1 cellular context compared by ENCODE assay signal in the genomic region with DNA sequence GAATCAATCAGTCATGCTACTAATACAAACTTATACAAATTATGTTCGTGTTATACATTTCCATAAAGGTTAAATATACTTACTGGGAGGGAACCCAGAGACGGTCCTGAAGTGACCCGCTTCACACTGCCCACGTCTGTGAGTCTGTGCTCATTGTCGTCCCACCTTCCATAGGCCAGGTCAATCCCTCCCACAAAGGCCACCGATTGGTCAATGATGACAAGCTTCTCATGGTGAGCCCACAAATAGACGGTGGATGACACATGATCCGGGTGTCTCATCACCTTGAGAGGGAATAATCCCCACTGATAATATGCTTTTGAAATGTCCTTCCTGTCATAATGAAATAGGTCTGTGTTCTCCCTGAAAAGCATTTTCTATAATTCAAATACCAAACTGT.
TF ChIP-seq lines count a peak whose summit lies in the region.

No MANE protein-coding gene starts in this region.

TF ChIP-seq in K562, 482 proteins besides CTCF, POLR2A, EP300 and RAD21 (continued from another document):
- TF ChIP-seq SP1 (CRISPR knock-in tag; IDR thresholded peaks at IDR 0.05) (no peak), CBFB (CRISPR knock-in tag; IDR thresholded peaks at IDR 0.05) (no peak), KAT2B (IDR thresholded peaks at IDR 0.05; ENCODE audit: low read depth, low read length) (no peak), SREBF1 (IDR thresholded peaks at IDR 0.05; ENCODE audit: borderline replicate concordance, low read depth, low read length) (no peak), CBX5 (IDR thresholded peaks at IDR 0.05; ENCODE audit: borderline replicate concordance, low read depth) (no peak)
- TF ChIP-seq, protein P1, sequence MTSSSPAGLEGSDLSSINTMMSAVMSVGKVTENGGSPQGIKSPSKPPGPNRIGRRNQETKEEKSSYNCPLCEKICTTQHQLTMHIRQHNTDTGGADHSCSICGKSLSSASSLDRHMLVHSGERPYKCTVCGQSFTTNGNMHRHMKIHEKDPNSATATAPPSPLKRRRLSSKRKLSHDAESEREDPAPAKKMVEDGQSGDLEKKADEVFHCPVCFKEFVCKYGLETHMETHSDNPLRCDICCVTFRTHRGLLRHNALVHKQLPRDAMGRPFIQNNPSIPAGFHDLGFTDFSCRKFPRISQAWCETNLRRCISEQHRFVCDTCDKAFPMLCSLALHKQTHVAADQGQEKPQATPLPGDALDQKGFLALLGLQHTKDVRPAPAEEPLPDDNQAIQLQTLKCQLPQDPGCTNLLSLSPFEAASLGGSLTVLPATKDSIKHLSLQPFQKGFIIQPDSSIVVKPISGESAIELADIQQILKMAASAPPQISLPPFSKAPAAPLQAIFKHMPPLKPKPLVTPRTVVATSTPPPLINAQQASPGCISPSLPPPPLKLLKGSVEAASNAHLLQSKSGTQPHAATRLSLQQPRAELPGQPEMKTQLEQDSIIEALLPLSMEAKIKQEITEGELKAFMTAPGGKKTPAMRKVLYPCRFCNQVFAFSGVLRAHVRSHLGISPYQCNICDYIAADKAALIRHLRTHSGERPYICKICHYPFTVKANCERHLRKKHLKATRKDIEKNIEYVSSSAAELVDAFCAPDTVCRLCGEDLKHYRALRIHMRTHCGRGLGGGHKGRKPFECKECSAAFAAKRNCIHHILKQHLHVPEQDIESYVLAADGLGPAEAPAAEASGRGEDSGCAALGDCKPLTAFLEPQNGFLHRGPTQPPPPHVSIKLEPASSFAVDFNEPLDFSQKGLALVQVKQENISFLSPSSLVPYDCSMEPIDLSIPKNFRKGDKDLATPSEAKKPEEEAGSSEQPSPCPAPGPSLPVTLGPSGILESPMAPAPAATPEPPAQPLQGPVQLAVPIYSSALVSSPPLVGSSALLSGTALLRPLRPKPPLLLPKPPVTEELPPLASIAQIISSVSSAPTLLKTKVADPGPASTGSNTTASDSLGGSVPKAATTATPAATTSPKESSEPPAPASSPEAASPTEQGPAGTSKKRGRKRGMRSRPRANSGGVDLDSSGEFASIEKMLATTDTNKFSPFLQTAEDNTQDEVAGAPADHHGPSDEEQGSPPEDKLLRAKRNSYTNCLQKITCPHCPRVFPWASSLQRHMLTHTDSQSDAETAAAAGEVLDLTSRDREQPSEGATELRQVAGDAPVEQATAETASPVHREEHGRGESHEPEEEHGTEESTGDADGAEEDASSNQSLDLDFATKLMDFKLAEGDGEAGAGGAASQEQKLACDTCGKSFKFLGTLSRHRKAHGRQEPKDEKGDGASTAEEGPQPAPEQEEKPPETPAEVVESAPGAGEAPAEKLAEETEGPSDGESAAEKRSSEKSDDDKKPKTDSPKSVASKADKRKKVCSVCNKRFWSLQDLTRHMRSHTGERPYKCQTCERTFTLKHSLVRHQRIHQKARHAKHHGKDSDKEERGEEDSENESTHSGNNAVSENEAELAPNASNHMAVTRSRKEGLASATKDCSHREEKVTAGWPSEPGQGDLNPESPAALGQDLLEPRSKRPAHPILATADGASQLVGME (CRISPR knock-in tag; IDR thresholded peaks at IDR 0.05), result no peak
